Comparison of ENCODE assay signal across 8 cellular contexts in genomic region chr12:103928736-103929050, GRCh38. TPM values are rescaled to one million over a fixed set of nuclear protein-coding genes. Genes with fewer than 3 reads are reported as not detected.
DNase-seq lines count a peak whose midpoint lies in the region; ATAC-seq and TF ChIP-seq lines count a peak whose summit lies in the region.

No MANE protein-coding gene starts in this region.

- intact Hi-C loops in psoas muscle (cut with DNase I) = loop anchor here (5.0 kb wide), 2 partner anchors 46 to 51 kb away; no protein-coding TSS in a partner anchor

- peaks cover 70% of the 10 kb centered on the region for H3K4me1 Mint-ChIP-seq in activated T-cell treated with anti-CD3 and anti-CD28 coated beads, Interleukin-2, amount 50 U/mL, for 72 hours (ENCODE audit: low read depth)

- 40 to 43% (median 40%) methylated on average over 12 of the region's 12 CpGs for WGBS in psoas muscle, 3 donors

- H3K36me3 ChIP-seq in psoas muscle (ENCODE audit: insufficient read depth in 1 of 2, low read depth in 1 of 2) = peaks cover 3 to 24% of the 10 kb centered on the region in 2 donors

- no peaks in the 10 kb centered on the region for H3K27me3 Mint-ChIP-seq in activated T-cell treated with anti-CD3 and anti-CD28 coated beads, Interleukin-2, amount 50 U/mL, for 72 hours (ENCODE audit: low read depth)

- peaks cover 3% of the 10 kb centered on the region in 2 donors for H3K9me3 Mint-ChIP-seq in activated T-cell treated with anti-CD3 and anti-CD28 coated beads, Interleukin-2, amount 50 U/mL, for 72 hours

- H3K36me3 Mint-ChIP-seq in activated T-cell treated with anti-CD3 and anti-CD28 coated beads, Interleukin-2, amount 50 U/mL, for 72 hours (ENCODE audit: insufficient read depth in 2 of 2) = peaks cover 18 to 32% of the 10 kb centered on the region in 2 donors

- H3K27ac ChIP-seq in psoas muscle = peak overlapping the region; percentile 94

- DNase-seq in Ammon's horn (ENCODE audit: low spot score) = peak; percentile 13
- DNase-seq in NOMO-1 (lab: John Stamatoyannopoulos, UW; ENCODE audit: unreplicated experiment in 2 of 2) = peak; percentile 70 to 78
- DNase-seq in activated T-cell treated with anti-CD3 and anti-CD28 coated beads, Interleukin-2, amount 50 U/mL, for 72 hours = peak; percentile 72 to 73
- no peak for DNase-seq in foreskin fibroblast
- no peak for DNase-seq in psoas muscle
- no peak for DNase-seq in NCI-H345 (lab: John Stamatoyannopoulos, UW)
- DNase-seq in NCI-H774 (lab: John Stamatoyannopoulos, UW) = no peak

- no peaks in the 10 kb centered on the region for H3K27me3 ChIP-seq in psoas muscle (ENCODE audit: insufficient read depth in 3 of 3, low read length in 2 of 3)

- no peaks in the 10 kb centered on the region for H3K9me3 ChIP-seq in psoas muscle

- TF ChIP-seq CTCF in foreskin fibroblast (IDR thresholded peaks at IDR 0.05; ENCODE audit: low read depth, low read length) = no peak
- TF ChIP-seq CTCF in psoas muscle (IDR thresholded peaks at IDR 0.05) = no peak

- peak; percentile 25 for ATAC-seq in GM21717 (IDR thresholded peaks at IDR 0.05; ENCODE audit: unreplicated experiment)
- peak; percentile 4 to 6 for ATAC-seq in activated T-cell treated with anti-CD3 and anti-CD28 coated beads, Interleukin-2, amount 50 U/mL, for 72 hours (replicated peaks in 1 of 2)
- ATAC-seq in psoas muscle = no peak

- peak overlapping the region; percentile 62 to 86 for H3K4me3 ChIP-seq in foreskin fibroblast (ENCODE audit: low read depth in 1 of 2, low read length in 2 of 2)
- peak overlapping the region; percentile 87 for H3K4me3 ChIP-seq in psoas muscle

- H3K27ac Mint-ChIP-seq in activated T-cell treated with anti-CD3 and anti-CD28 coated beads, Interleukin-2, amount 50 U/mL, for 72 hours = peak overlapping the region; percentile 98

- H3K4me3 Mint-ChIP-seq in activated T-cell treated with anti-CD3 and anti-CD28 coated beads, Interleukin-2, amount 50 U/mL, for 72 hours = peak overlapping the region; percentile 84 to 93

- peaks cover 30% of the 10 kb centered on the region for H3K4me1 ChIP-seq in psoas muscle

RNA-seq across cellular contexts. Expression of gene HSP90B1, which starts 1.5 kb away (rescaled TPM):
- 100 to 1,000 TPM; 416 to 532 TPM for total RNA-seq in activated T-cell treated with anti-CD3 and anti-CD28 coated beads, Interleukin-2, amount 50 U/mL, for 72 hours
- total RNA-seq in psoas muscle = 100 to 1,000 TPM in 3 of 4 donors, 10 to 100 TPM in 1; 85.7 to 137 (median 126) TPM
- polyA plus RNA-seq in psoas muscle = 100 to 1,000 TPM; 118 to 238 (median 129) TPM

RNA-seq across cellular contexts. Expression of gene TDG, which starts 37.0 kb away (rescaled TPM):
- 10 to 100 TPM; 24.9 to 28.8 TPM for total RNA-seq in activated T-cell treated with anti-CD3 and anti-CD28 coated beads, Interleukin-2, amount 50 U/mL, for 72 hours
- 10 to 100 TPM in 3 of 4 donors, 1 to 10 TPM in 1; 5.5 to 15.5 (median 11.8) TPM for total RNA-seq in psoas muscle
- polyA plus RNA-seq in psoas muscle = 10 to 100 TPM in 1 of 3 donors, 1 to 10 TPM in 2; 6.6 to 11.2 (median 9.9) TPM

Comparison
In these comparisons a context has a peak if more than half of its experiments do, and no peak if none do; other contexts are left out.
1. DNase-seq: peak in Ammon's horn (single experiment), NOMO-1 (2 of 2) and activated T-cell treated with anti-CD3 and anti-CD28 coated beads, Interleukin-2, amount 50 U/mL, for 72 hours (2 of 2); none in foreskin fibroblast (0 of 2), psoas muscle (0 of 2), NCI-H345 (single experiment) and NCI-H774 (single experiment).
2. ATAC-seq: peak in GM21717 (single experiment) and activated T-cell treated with anti-CD3 and anti-CD28 coated beads, Interleukin-2, amount 50 U/mL, for 72 hours (2 of 2); none in psoas muscle (0 of 4).